ENCODE assay signal across 19 cellular contexts in the genomic region with DNA sequence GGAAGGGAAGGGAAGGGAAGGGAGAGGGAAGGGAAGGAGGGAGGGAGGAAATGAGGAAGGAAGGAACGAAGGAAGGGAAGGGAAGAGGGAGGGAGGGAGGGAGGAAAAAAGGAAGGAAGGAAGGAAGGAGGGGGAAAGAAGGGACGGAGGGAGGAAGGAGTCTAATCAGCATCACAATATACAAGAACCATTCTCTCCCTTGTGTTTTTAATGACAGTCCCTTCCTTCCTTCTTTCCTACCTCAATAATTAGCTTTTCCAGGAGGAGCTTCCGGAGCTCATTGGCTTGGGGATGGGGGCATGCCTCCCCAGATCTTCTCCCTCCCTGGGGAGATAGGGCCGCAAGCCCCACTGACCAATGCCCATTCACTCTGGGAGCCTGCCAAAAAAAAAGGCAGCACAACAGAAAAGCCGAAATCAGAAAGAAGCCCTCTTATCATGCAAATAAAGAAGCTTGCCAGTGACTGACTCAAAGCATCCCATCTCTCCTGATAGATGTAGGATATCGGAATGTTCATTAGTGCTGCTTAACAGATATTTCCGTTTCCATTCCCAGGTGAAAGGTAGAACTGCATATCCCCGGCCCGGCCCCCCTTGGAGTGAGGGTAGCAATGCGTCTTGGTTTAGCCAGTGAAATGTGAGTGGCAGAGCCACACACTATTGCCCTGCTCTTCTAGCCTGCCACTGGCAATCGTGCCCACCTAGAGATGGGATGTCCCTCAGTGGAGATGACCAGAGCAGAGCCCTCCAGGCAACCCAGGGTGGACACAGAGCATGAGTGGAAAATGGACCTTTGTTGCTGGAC.
"Had no signal": no experiment of that assay in that cellular context is flagged by ENCODE, and none has a peak within 500 bp of the region (broad histone marks: within the 10 kb centered on the region; RNA-seq: fewer than 3 reads in every experiment).

No MANE protein-coding gene starts in this region.

- DNase-seq: activated CD4-positive, alpha-beta T cell treated with anti-CD3 and anti-CD28 coated beads for 1 hour; activated naive CD4-positive, alpha-beta T cell; activated naive CD8-positive, alpha-beta T cell treated with anti-CD3 and anti-CD28 coated beads, Interleukin-2, amount 10 ng/mL, durations not matched to agents 7 days and 5 days; activated T-cell treated with anti-CD3 and anti-CD28 coated beads, Interleukin-2, amount 50 U/mL, for 24 hours; amniotic stem cell; cerebellar nuclear complex; cortex of kidney; heart left ventricle; immature natural killer cell; lower lobe of right lung; naive B cell; ovary; psoas muscle; stimulated activated CD4-positive, alpha-beta T cell treated with anti-CD3 and anti-CD28 coated beads, Interleukin-4, amount 100 ng/mL, for 24 hours; stimulated activated naive CD4-positive, alpha-beta T cell treated with Interleukin-2 at 50 U/mL for 16 hours; upper lobe of right lung had no signal

- H3K36me3 Mint-ChIP-seq: immature natural killer cell, naive B cell had no signal

- ATAC-seq: activated T-helper 17 cell treated with anti-CD3 and anti-CD28 coated beads, Interleukin-2, amount 50 U/mL, for 72 hours; heart left ventricle; left lobe of liver; lower lobe of right lung; psoas muscle; upper lobe of right lung had no signal

- H3K27me3 Mint-ChIP-seq: activated T-cell treated with anti-CD3 and anti-CD28 coated beads, Interleukin-2, amount 50 U/mL, for 24 hours; activated T-helper 17 cell treated with anti-CD3 and anti-CD28 coated beads, Interleukin-2, amount 50 U/mL, for 72 hours had no signal

- H3K4me1 Mint-ChIP-seq: activated T-helper 17 cell treated with anti-CD3 and anti-CD28 coated beads, Interleukin-2, amount 50 U/mL, for 72 hours; immature natural killer cell; naive B cell had no signal

- H3K27ac Mint-ChIP-seq: activated naive CD8-positive, alpha-beta T cell treated with anti-CD3 and anti-CD28 coated beads, Interleukin-2, amount 10 ng/mL, durations not matched to agents 7 days and 5 days; activated T-cell treated with anti-CD3 and anti-CD28 coated beads, Interleukin-2, amount 50 U/mL, for 24 hours; activated T-helper 17 cell treated with anti-CD3 and anti-CD28 coated beads, Interleukin-2, amount 50 U/mL, for 72 hours; immature natural killer cell had no signal

- H3K4me3 Mint-ChIP-seq: activated naive CD8-positive, alpha-beta T cell treated with anti-CD3 and anti-CD28 coated beads, Interleukin-2, amount 10 ng/mL, durations not matched to agents 7 days and 5 days; activated T-cell treated with anti-CD3 and anti-CD28 coated beads, Interleukin-2, amount 50 U/mL, for 24 hours; activated T-helper 17 cell treated with anti-CD3 and anti-CD28 coated beads, Interleukin-2, amount 50 U/mL, for 72 hours; immature natural killer cell; naive B cell; neural crest cell had no signal

- H3K9me3 Mint-ChIP-seq: activated T-cell treated with anti-CD3 and anti-CD28 coated beads, Interleukin-2, amount 50 U/mL, for 24 hours; activated T-helper 17 cell treated with anti-CD3 and anti-CD28 coated beads, Interleukin-2, amount 50 U/mL, for 72 hours; neural crest cell had no signal
